Comparison of ENCODE assay signal across 16 cellular contexts in the genomic region with DNA sequence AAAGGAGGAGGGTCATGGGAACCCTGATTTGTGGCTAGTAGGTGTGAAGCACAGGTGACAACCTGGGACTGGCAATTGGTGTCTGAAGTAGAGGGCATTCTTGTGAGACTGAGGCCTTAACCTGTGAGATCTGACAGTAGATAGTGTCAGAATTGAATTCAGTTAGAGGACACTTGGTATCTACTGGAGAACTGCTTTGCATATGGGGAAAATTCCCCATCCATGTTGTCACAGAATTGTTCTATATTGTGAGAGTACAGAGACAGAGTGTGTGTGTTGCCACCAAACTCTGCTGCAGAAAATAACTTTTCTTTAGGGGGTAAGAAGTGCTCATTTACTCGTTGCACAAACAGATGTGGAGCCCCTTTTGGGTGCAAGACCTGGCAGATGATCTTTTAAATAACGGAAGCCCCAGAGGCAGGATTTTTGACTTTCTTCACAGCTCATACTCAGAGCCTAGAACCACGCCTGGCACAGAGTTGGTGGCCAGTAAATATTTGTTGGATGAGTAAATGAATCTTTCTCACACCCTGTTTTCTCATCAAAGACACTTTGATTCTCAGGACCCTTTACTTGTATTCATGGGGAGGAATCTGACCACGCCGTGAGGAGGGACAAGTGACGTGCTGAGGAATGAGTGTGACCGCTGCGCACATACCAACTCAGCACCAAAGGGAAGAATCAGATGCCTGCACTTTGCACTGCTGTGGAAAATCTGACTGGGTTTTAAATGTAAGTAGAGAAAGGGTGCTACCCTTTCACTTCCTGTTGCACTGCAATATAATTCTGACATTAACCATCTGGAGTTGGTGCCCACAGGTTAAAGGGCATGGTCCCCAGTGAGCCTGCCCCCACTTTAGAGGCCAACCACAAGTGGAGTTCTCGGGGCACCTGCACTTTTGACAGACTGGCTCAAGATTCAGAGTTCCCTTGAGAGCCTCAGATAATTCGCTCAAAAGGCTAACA. TPM values are rescaled to one million over a fixed set of nuclear protein-coding genes. Genes with fewer than 3 reads are reported as not detected.
DNase-seq lines count a peak whose midpoint lies in the region; ATAC-seq and TF ChIP-seq lines count a peak whose summit lies in the region.
"Had no signal": no experiment of that assay in that cellular context is flagged by ENCODE, and none has a peak within 500 bp of the region (broad histone marks: within the 10 kb centered on the region; RNA-seq: fewer than 3 reads in every experiment).

No MANE protein-coding gene starts in this region.

- H3K27me3 Mint-ChIP-seq in chondrocyte (ENCODE audit: low read depth) = peaks cover 19% of the 10 kb centered on the region

- no peak overlapping the region for H3K4me3 ChIP-seq in OCI-LY7 (ENCODE audit: low read depth, low read length, poor library complexity, severe bottlenecking)
- H3K4me3 ChIP-seq in Peyer's patch = no peak overlapping the region
- H3K4me3 ChIP-seq: ascending aorta had no signal

- ATAC-seq in GM18499 (IDR thresholded peaks at IDR 0.05; ENCODE audit: insufficient read depth, unreplicated experiment) (peak; percentile 61), GM19468 (IDR thresholded peaks at IDR 0.05; ENCODE audit: extremely low read depth, unreplicated experiment) (peak; percentile 74), HG03066 (IDR thresholded peaks at IDR 0.05; ENCODE audit: low read depth, unreplicated experiment) (peak; percentile 44)
- ATAC-seq: activated CD4-positive, CD25-positive, alpha-beta regulatory T cell treated with anti-CD3 and anti-CD28 coated beads, Interleukin-2, amount 50 U/mL, for 24 hours had no signal

- TF ChIP-seq CTCF in OCI-LY7 (conservative IDR thresholded peaks at IDR 0.05; ENCODE audit: low read length) (no peak), chondrocyte (IDR thresholded peaks at IDR 0.05) (no peak), Peyer's patch (IDR thresholded peaks at IDR 0.05) (no peak)

- H3K4me1 Mint-ChIP-seq in chondrocyte (ENCODE audit: low read depth) = no peaks in the 10 kb centered on the region

- CTCF ChIA-PET in OCI-LY7 (lab: Charles Lee; ENCODE audit: unreplicated experiment) = no interaction called here

- no peak overlapping the region for H3K27ac Mint-ChIP-seq in chondrocyte (ENCODE audit: unreplicated experiment)
- H3K27ac Mint-ChIP-seq: activated T-helper 1 cell treated with anti-CD3 and anti-CD28 coated beads, Interleukin-12 subunit alpha, Interleukin-12 subunit beta, Interleukin-2, Interleukin-4 antibody, amounts not matched to agents 30 ng/mL and 10 ng/mL and 1 ng/mL, durations not matched to agents 14 hours and 24 hours and 36 hours had no signal

- peaks cover 5% of the 10 kb centered on the region for H3K9me3 Mint-ChIP-seq in chondrocyte (ENCODE audit: low read depth)
- H3K9me3 Mint-ChIP-seq: activated T-helper 1 cell treated with anti-CD3 and anti-CD28 coated beads, Interleukin-12 subunit alpha, Interleukin-12 subunit beta, Interleukin-2, Interleukin-4 antibody, amounts not matched to agents 30 ng/mL and 10 ng/mL and 1 ng/mL, durations not matched to agents 14 hours and 24 hours and 36 hours had no signal

- H3K79me2 ChIP-seq in OCI-LY7 (ENCODE audit: insufficient read depth, low read depth, low read length) = no peaks in the 10 kb centered on the region
- H3K79me2 ChIP-seq: parathyroid adenoma had no signal

- no peaks in the 10 kb centered on the region for H3K36me3 ChIP-seq in OCI-LY7 (ENCODE audit: insufficient read depth, low read length)
- no peaks in the 10 kb centered on the region for H3K36me3 ChIP-seq in Peyer's patch
- H3K36me3 ChIP-seq: ascending aorta had no signal

- no peak overlapping the region for H3K4me3 Mint-ChIP-seq in chondrocyte (ENCODE audit: unreplicated experiment)
- H3K4me3 Mint-ChIP-seq: activated T-helper 1 cell treated with anti-CD3 and anti-CD28 coated beads, Interleukin-12 subunit alpha, Interleukin-12 subunit beta, Interleukin-2, Interleukin-4 antibody, amounts not matched to agents 30 ng/mL and 10 ng/mL and 1 ng/mL, durations not matched to agents 14 hours and 24 hours and 36 hours had no signal

- no peaks in the 10 kb centered on the region for H3K36me3 Mint-ChIP-seq in chondrocyte (ENCODE audit: low read depth)

- no peak overlapping the region for H3K4me2 ChIP-seq in OCI-LY7 (ENCODE audit: low read length)

- no peaks in the 10 kb centered on the region for H3K4me1 ChIP-seq in OCI-LY7 (ENCODE audit: insufficient read depth, low read length, poor library complexity, severe bottlenecking)
- no peaks in the 10 kb centered on the region for H3K4me1 ChIP-seq in Peyer's patch
- H3K4me1 ChIP-seq: ascending aorta, parathyroid adenoma had no signal

- H4K20me1 ChIP-seq in OCI-LY7 (ENCODE audit: insufficient read depth, low read length) = no peaks in the 10 kb centered on the region

- no peak overlapping the region for H3K27ac ChIP-seq in OCI-LY7 (ENCODE audit: low read depth, low read length, poor library complexity, severe bottlenecking)
- H3K27ac ChIP-seq in Peyer's patch = no peak overlapping the region
- H3K27ac ChIP-seq: ascending aorta, HL-60, parathyroid adenoma had no signal

- H3K27me3 ChIP-seq in Peyer's patch = no peaks in the 10 kb centered on the region
- H3K27me3 ChIP-seq: ascending aorta had no signal

- intact Hi-C loops in OCI-LY7 (cut with micrococcal nuclease; ENCODE audit: unreplicated experiment) = no loop called here

- no TSS peak for BruUV-seq in OCI-LY7 (replicated peaks; lab: Mats Ljungman, UMichigan)

- H2AFZ ChIP-seq in OCI-LY7 (ENCODE audit: low read length) = no peak overlapping the region
- H2AFZ ChIP-seq: parathyroid adenoma had no signal

- no peaks in the 10 kb centered on the region for H3K9me3 ChIP-seq in OCI-LY7 (ENCODE audit: low read length)
- no peaks in the 10 kb centered on the region for H3K9me3 ChIP-seq in Peyer's patch
- H3K9me3 ChIP-seq: ascending aorta had no signal

- no peak for TF ChIP-seq POLR2A in Peyer's patch (IDR thresholded peaks at IDR 0.05)

- no peaks in the 10 kb centered on the region for H3K9me2 ChIP-seq in OCI-LY7 (ENCODE audit: insufficient read depth, low read length)

- peak; percentile 6 for DNase-seq in OCI-LY7 (ENCODE audit: low spot score)
- no peak for DNase-seq in chondrocyte (ENCODE audit: low spot score)
- no peak for DNase-seq in DMS53 treated with DMSO at 0.1 percent for 48 hours (lab: John Stamatoyannopoulos, UW; ENCODE audit: unreplicated experiment)
- DNase-seq in mesenteric fat pad (ENCODE audit: low spot score) = no peak
- DNase-seq in Peyer's patch = no peak
- DNase-seq: DMS53; midbrain; stimulated activated CD4-positive, alpha-beta T cell treated with anti-CD3 and anti-CD28 coated beads, Interleukin-15, amount 100 ng/mL, for 24 hours had no signal

- POLR2A ChIA-PET in OCI-LY7 (lab: Charles Lee) = interaction anchor here (0.7 kb wide), 1 partner anchor 311 kb away, joined by 3 read pairs; no protein-coding TSS in a partner anchor

RNA-seq across cellular contexts. Expression of a gene that starts 39.2 kb away (rescaled TPM):
- total RNA-seq in OCI-LY7 (2014; rRNA removed; shearing (Covaris generic)) = 9.9 and 27.9 TPM in 2 replicates
- total RNA-seq in OCI-LY7 (2022) = 30.6 and 39.1 TPM in 2 replicates
- 6.0 to 14.9 TPM (median 8.0 TPM) in 3 replicates for total RNA-seq in chondrocyte
- 11.8 TPM for total RNA-seq in mesenteric fat pad
- 10 to 100 TPM in 1 of 4 donors, 1 to 10 TPM in 3; 2.9 to 25.6 (median 6.2) TPM for total RNA-seq in Peyer's patch
- total RNA-seq: ascending aorta had no signal

RNA-seq across cellular contexts. Expression of a gene that starts 53.7 kb away (rescaled TPM):
- not detected in 2 replicates for total RNA-seq in OCI-LY7 (2014; rRNA removed; shearing (Covaris generic))
- total RNA-seq in OCI-LY7 (2022) = not detected in 2 replicates
- total RNA-seq in chondrocyte = 0.27 to 7.5 TPM (median 0.77 TPM) in 3 replicates
- 0.22 TPM for total RNA-seq in mesenteric fat pad
- total RNA-seq in Peyer's patch = not detected
- total RNA-seq: activated T-helper 1 cell treated with anti-CD3 and anti-CD28 coated beads, Interleukin-12 subunit alpha, Interleukin-12 subunit beta, Interleukin-2, Interleukin-4 antibody, amounts not matched to agents 30 ng/mL and 10 ng/mL and 1 ng/mL, durations not matched to agents 14 hours and 24 hours and 36 hours; ascending aorta had no signal
